In genomic region chr7:131076711-131077170, GRCh38 we compare ENCODE assay signal across 1 cellular context.
TF ChIP-seq lines count a peak whose summit lies in the region.

No MANE protein-coding gene starts in this region.

TF ChIP-seq in HepG2, 621 proteins besides CTCF, POLR2A, EP300 and RAD21 (continued from another document and continues in another):
- TF ChIP-seq, protein P1, sequence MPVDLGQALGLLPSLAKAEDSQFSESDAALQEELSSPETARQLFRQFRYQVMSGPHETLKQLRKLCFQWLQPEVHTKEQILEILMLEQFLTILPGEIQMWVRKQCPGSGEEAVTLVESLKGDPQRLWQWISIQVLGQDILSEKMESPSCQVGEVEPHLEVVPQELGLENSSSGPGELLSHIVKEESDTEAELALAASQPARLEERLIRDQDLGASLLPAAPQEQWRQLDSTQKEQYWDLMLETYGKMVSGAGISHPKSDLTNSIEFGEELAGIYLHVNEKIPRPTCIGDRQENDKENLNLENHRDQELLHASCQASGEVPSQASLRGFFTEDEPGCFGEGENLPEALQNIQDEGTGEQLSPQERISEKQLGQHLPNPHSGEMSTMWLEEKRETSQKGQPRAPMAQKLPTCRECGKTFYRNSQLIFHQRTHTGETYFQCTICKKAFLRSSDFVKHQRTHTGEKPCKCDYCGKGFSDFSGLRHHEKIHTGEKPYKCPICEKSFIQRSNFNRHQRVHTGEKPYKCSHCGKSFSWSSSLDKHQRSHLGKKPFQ (CRISPR knock-in tag; IDR thresholded peaks at IDR 0.05; ENCODE audit: insufficient replicate concordance) = peak; percentile 27
- peak; percentile 41 for TF ChIP-seq DMAP1 (CRISPR knock-in tag; IDR thresholded peaks at IDR 0.05)
- peak; percentile 85 for TF ChIP-seq NFIC (IDR thresholded peaks at IDR 0.05; ENCODE audit: low read length)
- TF ChIP-seq RFXANK (CRISPR knock-in tag; IDR thresholded peaks at IDR 0.05) = no peak
- TF ChIP-seq ZNF788 (CRISPR knock-in tag; IDR thresholded peaks at IDR 0.05; ENCODE audit: borderline replicate concordance) = peak; percentile 28; the same call in 1 of the 2 replicates
- peak; percentile 58; the same call in 1 of the 2 replicates for TF ChIP-seq REPIN1 (CRISPR knock-in tag; IDR thresholded peaks at IDR 0.05; ENCODE audit: borderline replicate concordance, low read depth)
- 0 out of 2 replicates have a peak, but pooled peaks have one; percentile 48 for TF ChIP-seq TFDP2 (CRISPR knock-in tag; IDR thresholded peaks at IDR 0.05)
- no peak for TF ChIP-seq ATRX (CRISPR knock-in tag; IDR thresholded peaks at IDR 0.05; ENCODE audit: borderline replicate concordance)
- TF ChIP-seq, protein P2, sequence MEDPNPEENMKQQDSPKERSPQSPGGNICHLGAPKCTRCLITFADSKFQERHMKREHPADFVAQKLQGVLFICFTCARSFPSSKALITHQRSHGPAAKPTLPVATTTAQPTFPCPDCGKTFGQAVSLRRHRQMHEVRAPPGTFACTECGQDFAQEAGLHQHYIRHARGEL (CRISPR knock-in tag; IDR thresholded peaks at IDR 0.05) = no peak
- TF ChIP-seq NCOA2 (CRISPR knock-in tag; IDR thresholded peaks at IDR 0.05) = peak; percentile 88
- no peak for TF ChIP-seq GLI4 (CRISPR knock-in tag; IDR thresholded peaks at IDR 0.05; ENCODE audit: borderline replicate concordance)
- 0 out of 2 replicates have a peak, but pooled peaks have one; percentile 36 for TF ChIP-seq ZBTB26 (CRISPR knock-in tag; IDR thresholded peaks at IDR 0.05; ENCODE audit: borderline replicate concordance)
- TF ChIP-seq, protein P3, sequence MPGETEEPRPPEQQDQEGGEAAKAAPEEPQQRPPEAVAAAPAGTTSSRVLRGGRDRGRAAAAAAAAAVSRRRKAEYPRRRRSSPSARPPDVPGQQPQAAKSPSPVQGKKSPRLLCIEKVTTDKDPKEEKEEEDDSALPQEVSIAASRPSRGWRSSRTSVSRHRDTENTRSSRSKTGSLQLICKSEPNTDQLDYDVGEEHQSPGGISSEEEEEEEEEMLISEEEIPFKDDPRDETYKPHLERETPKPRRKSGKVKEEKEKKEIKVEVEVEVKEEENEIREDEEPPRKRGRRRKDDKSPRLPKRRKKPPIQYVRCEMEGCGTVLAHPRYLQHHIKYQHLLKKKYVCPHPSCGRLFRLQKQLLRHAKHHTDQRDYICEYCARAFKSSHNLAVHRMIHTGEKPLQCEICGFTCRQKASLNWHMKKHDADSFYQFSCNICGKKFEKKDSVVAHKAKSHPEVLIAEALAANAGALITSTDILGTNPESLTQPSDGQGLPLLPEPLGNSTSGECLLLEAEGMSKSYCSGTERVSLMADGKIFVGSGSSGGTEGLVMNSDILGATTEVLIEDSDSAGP (CRISPR knock-in tag; IDR thresholded peaks at IDR 0.05; ENCODE audit: borderline replicate concordance) = no peak
- TF ChIP-seq ZNF660 (CRISPR knock-in tag; IDR thresholded peaks at IDR 0.05; ENCODE audit: borderline replicate concordance, low read depth) = no peak
- peak; percentile 71 for TF ChIP-seq ATF2 (CRISPR knock-in tag; IDR thresholded peaks at IDR 0.05)
- peak; percentile 14; the same call in 1 of the 2 replicates for TF ChIP-seq NR2F6 (IDR thresholded peaks at IDR 0.05)
- peak; percentile 53 for TF ChIP-seq NR2F6 (CRISPR knock-in tag; IDR thresholded peaks at IDR 0.05)
- TF ChIP-seq, protein P4, sequence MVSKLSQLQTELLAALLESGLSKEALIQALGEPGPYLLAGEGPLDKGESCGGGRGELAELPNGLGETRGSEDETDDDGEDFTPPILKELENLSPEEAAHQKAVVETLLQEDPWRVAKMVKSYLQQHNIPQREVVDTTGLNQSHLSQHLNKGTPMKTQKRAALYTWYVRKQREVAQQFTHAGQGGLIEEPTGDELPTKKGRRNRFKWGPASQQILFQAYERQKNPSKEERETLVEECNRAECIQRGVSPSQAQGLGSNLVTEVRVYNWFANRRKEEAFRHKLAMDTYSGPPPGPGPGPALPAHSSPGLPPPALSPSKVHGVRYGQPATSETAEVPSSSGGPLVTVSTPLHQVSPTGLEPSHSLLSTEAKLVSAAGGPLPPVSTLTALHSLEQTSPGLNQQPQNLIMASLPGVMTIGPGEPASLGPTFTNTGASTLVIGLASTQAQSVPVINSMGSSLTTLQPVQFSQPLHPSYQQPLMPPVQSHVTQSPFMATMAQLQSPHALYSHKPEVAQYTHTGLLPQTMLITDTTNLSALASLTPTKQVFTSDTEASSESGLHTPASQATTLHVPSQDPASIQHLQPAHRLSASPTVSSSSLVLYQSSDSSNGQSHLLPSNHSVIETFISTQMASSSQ (IDR thresholded peaks at IDR 0.05; ENCODE audit: low read depth) = peak; percentile 67
- TF ChIP-seq, protein P4 (CRISPR knock-in tag; IDR thresholded peaks at IDR 0.05; ENCODE audit: borderline replicate concordance) = peak; percentile 75; the same call in 1 of the 2 replicates
- TF ChIP-seq MEIS2 (CRISPR knock-in tag; IDR thresholded peaks at IDR 0.05) = peak; percentile 78; the same call in 1 of the 2 replicates
- no peak for TF ChIP-seq ISX (CRISPR knock-in tag; conservative IDR thresholded peaks at IDR 0.05)
- no peak for TF ChIP-seq ATF5 (CRISPR knock-in tag; IDR thresholded peaks at IDR 0.05; ENCODE audit: low read depth)
- TF ChIP-seq, protein P5, sequence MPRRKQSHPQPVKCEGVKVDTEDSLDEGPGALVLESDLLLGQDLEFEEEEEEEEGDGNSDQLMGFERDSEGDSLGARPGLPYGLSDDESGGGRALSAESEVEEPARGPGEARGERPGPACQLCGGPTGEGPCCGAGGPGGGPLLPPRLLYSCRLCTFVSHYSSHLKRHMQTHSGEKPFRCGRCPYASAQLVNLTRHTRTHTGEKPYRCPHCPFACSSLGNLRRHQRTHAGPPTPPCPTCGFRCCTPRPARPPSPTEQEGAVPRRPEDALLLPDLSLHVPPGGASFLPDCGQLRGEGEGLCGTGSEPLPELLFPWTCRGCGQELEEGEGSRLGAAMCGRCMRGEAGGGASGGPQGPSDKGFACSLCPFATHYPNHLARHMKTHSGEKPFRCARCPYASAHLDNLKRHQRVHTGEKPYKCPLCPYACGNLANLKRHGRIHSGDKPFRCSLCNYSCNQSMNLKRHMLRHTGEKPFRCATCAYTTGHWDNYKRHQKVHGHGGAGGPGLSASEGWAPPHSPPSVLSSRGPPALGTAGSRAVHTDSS (CRISPR knock-in tag; conservative IDR thresholded peaks at IDR 0.05) = no peak
- peak; percentile 87 for TF ChIP-seq LCORL (IDR thresholded peaks at IDR 0.05)
- TF ChIP-seq LCORL (CRISPR knock-in tag; IDR thresholded peaks at IDR 0.05) = peak; percentile 97
- peak; percentile 79; the same call in 1 of the 2 replicates for TF ChIP-seq ZMYM3 (CRISPR knock-in tag; IDR thresholded peaks at IDR 0.05)
- TF ChIP-seq GATAD2A (CRISPR knock-in tag; IDR thresholded peaks at IDR 0.05) = peak; percentile 93
- no peak for TF ChIP-seq ZNF546 (CRISPR knock-in tag; conservative IDR thresholded peaks at IDR 0.05)
- TF ChIP-seq YEATS2 (CRISPR knock-in tag; IDR thresholded peaks at IDR 0.05; ENCODE audit: borderline replicate concordance) = no peak
- TF ChIP-seq, protein P6, sequence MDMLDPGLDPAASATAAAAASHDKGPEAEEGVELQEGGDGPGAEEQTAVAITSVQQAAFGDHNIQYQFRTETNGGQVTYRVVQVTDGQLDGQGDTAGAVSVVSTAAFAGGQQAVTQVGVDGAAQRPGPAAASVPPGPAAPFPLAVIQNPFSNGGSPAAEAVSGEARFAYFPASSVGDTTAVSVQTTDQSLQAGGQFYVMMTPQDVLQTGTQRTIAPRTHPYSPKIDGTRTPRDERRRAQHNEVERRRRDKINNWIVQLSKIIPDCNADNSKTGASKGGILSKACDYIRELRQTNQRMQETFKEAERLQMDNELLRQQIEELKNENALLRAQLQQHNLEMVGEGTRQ (IDR thresholded peaks at IDR 0.05; ENCODE audit: low read depth, low read length) = no peak
- TF ChIP-seq, protein P6 (CRISPR knock-in tag; IDR thresholded peaks at IDR 0.05; ENCODE audit: borderline replicate concordance) = no peak
- peak; percentile 66; the same call in 1 of the 2 replicates for TF ChIP-seq ERF (CRISPR knock-in tag; IDR thresholded peaks at IDR 0.05)
- TF ChIP-seq HOXA7 (CRISPR knock-in tag; IDR thresholded peaks at IDR 0.05) = no peak
